ENCODE assay signal across 1 cellular context in genomic region chr2:157839162-157839801, GRCh38.
TF ChIP-seq lines count a peak whose summit lies in the region.

No MANE protein-coding gene starts in this region.

TF ChIP-seq in HEK293, 187 proteins besides CTCF, POLR2A, EP300 and RAD21 (continued from another document and continues in another):
- TF ChIP-seq ZBTB11 (tag by site-specific recombination; conservative IDR thresholded peaks at IDR 0.05; ENCODE audit: low read depth) (no peak), ZNF366 (tag by site-specific recombination; conservative IDR thresholded peaks at IDR 0.05) (peak; percentile 40; the same call in 1 of the 2 replicates), ZNF530 (tag by site-specific recombination; IDR thresholded peaks at IDR 0.05; ENCODE audit: low read depth) (no peak), ZNF792 (tag by site-specific recombination; IDR thresholded peaks at IDR 0.05) (no peak), ZNF426 (tag by site-specific recombination; IDR thresholded peaks at IDR 0.05) (no peak), ZNF335 (tag by site-specific recombination; conservative IDR thresholded peaks at IDR 0.05) (peak; percentile 55), PRDM6 (tag by site-specific recombination; IDR thresholded peaks at IDR 0.05) (peak; percentile 62), ZNF138 (tag by site-specific recombination; IDR thresholded peaks at IDR 0.05; ENCODE audit: borderline replicate concordance) (no peak), SCRT2 (tag by site-specific recombination; IDR thresholded peaks at IDR 0.05) (0 out of 2 replicates have a peak, but pooled peaks have one; percentile 13), ZBTB44 (tag by site-specific recombination; IDR thresholded peaks at IDR 0.05) (peak; percentile 97), ZNF211 (tag by site-specific recombination; IDR thresholded peaks at IDR 0.05; ENCODE audit: low read depth) (no peak), MZF1 (tag by site-specific recombination; IDR thresholded peaks at IDR 0.05; ENCODE audit: borderline replicate concordance) (no peak), ZNF513 (tag by site-specific recombination; IDR thresholded peaks at IDR 0.05) (no peak), ZSCAN30 (tag by site-specific recombination; IDR thresholded peaks at IDR 0.05) (peak; percentile 71; the same call in 1 of the 2 replicates), ZBTB17 (tag by site-specific recombination; IDR thresholded peaks at IDR 0.05) (peak; percentile 76), ZNF184 (tag by site-specific recombination; IDR thresholded peaks at IDR 0.05) (0 out of 2 replicates have a peak, but pooled peaks have one; percentile 17), ZEB2 (tag by site-specific recombination; IDR thresholded peaks at IDR 0.05) (peak; percentile 65; the same call in 1 of the 2 replicates), YY2 (tag by site-specific recombination; IDR thresholded peaks at IDR 0.05) (peak; percentile 53; the same call in 1 of the 2 replicates), ZNF24 (tag by site-specific recombination; IDR thresholded peaks at IDR 0.05) (peak; percentile 53; the same call in 1 of the 2 replicates), ZIC2 (tag by site-specific recombination; IDR thresholded peaks at IDR 0.05) (peak; percentile 91), ZNF510 (tag by site-specific recombination; IDR thresholded peaks at IDR 0.05; ENCODE audit: insufficient replicate concordance) (no peak), ZNF580 (tag by site-specific recombination; IDR thresholded peaks at IDR 0.05) (0 out of 2 replicates have a peak, but pooled peaks have one; percentile 47), PRDM1 (tag by site-specific recombination; IDR thresholded peaks at IDR 0.05) (0 out of 2 replicates have a peak, but pooled peaks have one; percentile 11), GLIS1 (tag by site-specific recombination; IDR thresholded peaks at IDR 0.05) (peak; percentile 89), ZNF248 (tag by site-specific recombination; IDR thresholded peaks at IDR 0.05) (no peak), TCF7L2 (IDR thresholded peaks at IDR 0.05; ENCODE audit: borderline replicate concordance, low read depth, low read length) (peak; percentile 31; the same call in 1 of the 2 replicates), ZNF571 (tag by site-specific recombination; IDR thresholded peaks at IDR 0.05) (no peak), IKZF3 (tag by site-specific recombination; IDR thresholded peaks at IDR 0.05) (peak; percentile 60; the same call in 1 of the 2 replicates), REST (tag by site-specific recombination; IDR thresholded peaks at IDR 0.05) (peak; percentile 85), ZNF629 (tag by site-specific recombination; IDR thresholded peaks at IDR 0.05) (peak; percentile 48), ZNF214 (tag by site-specific recombination; IDR thresholded peaks at IDR 0.05; ENCODE audit: borderline replicate concordance) (no peak), ZBTB10 (tag by site-specific recombination; IDR thresholded peaks at IDR 0.05) (no peak), ZNF23 (tag by site-specific recombination; IDR thresholded peaks at IDR 0.05; ENCODE audit: borderline replicate concordance) (no peak), PATZ1 (tag by site-specific recombination; IDR thresholded peaks at IDR 0.05) (no peak; the same call in 1 of the 2 replicates), ZNF768 (tag by site-specific recombination; IDR thresholded peaks at IDR 0.05) (no peak), ZNF311 (tag by site-specific recombination; IDR thresholded peaks at IDR 0.05; ENCODE audit: borderline replicate concordance) (no peak), HOXD13 (CRISPR knock-in tag; IDR thresholded peaks at IDR 0.05; ENCODE audit: borderline replicate concordance) (no peak), WT1 (tag by site-specific recombination; IDR thresholded peaks at IDR 0.05) (peak; percentile 63), ZNF423 (tag by site-specific recombination; IDR thresholded peaks at IDR 0.05) (no peak), ZNF76 (tag by site-specific recombination; IDR thresholded peaks at IDR 0.05; ENCODE audit: borderline replicate concordance, low read depth) (no peak), ZNF624 (tag by site-specific recombination; IDR thresholded peaks at IDR 0.05) (no peak), FEZF1 (tag by site-specific recombination; IDR thresholded peaks at IDR 0.05) (peak; percentile 84), SCRT1 (tag by site-specific recombination; IDR thresholded peaks at IDR 0.05; ENCODE audit: borderline replicate concordance) (no peak), SP2 (tag by site-specific recombination; IDR thresholded peaks at IDR 0.05) (peak; percentile 39; the same call in 1 of the 2 replicates), ZNF354C (tag by site-specific recombination; IDR thresholded peaks at IDR 0.05; ENCODE audit: borderline replicate concordance, low read depth) (no peak), ZNF140 (tag by site-specific recombination; IDR thresholded peaks at IDR 0.05) (no peak), ZNF561 (tag by site-specific recombination; IDR thresholded peaks at IDR 0.05; ENCODE audit: borderline replicate concordance) (0 out of 2 replicates have a peak, but pooled peaks have one; percentile 59), ZNF843 (tag by site-specific recombination; IDR thresholded peaks at IDR 0.05) (peak; percentile 61; the same call in 1 of the 2 replicates)
